Comparison of ENCODE assay signal across 8 cellular contexts in genomic region chr3:197750396-197750831, GRCh38. TPM values are rescaled to one million over a fixed set of nuclear protein-coding genes. Genes with fewer than 3 reads are reported as not detected.
A peak's percentile ranks its signal among the peaks of the same experiment; 100 is the strongest.
DNase-seq lines count a peak whose midpoint lies in the region; ATAC-seq, FAIRE-seq and TF ChIP-seq lines count a peak whose summit lies in the region.

No MANE protein-coding gene starts in this region.

- DNase-seq in NCI-H82 (lab: John Stamatoyannopoulos, UW) (peak; percentile 77), endothelial cell of umbilical vein (ENCODE audit: low read depth, low spot score) (peak; percentile 76)
- peak; percentile 76 for DNase-seq in activated CD8-positive, alpha-beta memory T cell treated with anti-CD3 and anti-CD28 coated beads, Interleukin-2, amount 50 U/mL, for 48 hours
- DNase-seq in stimulated activated CD8-positive, alpha-beta memory T cell treated with anti-CD3 and anti-CD28 coated beads, Interleukin-2, amount 100 ng/mL, for 48 hours (ENCODE audit: low read depth in 2 of 2) = peak; percentile 31 to 59

- no TSS peak for BruUV-seq in endothelial cell of umbilical vein (replicated peaks; lab: Mats Ljungman, UMichigan)

- H3K9me3 ChIP-seq in endothelial cell of umbilical vein (replicated peaks; ENCODE audit: control insufficient read depth, insufficient read depth, low read length) = no peaks in the 10 kb centered on the region
- no peaks in the 10 kb centered on the region for H3K9me3 ChIP-seq in mesodermal cell (ENCODE audit: control insufficient read depth, low read length)

- peaks cover 13% of the 10 kb centered on the region for H3K4me1 ChIP-seq in endothelial cell of umbilical vein (ENCODE audit: control insufficient read depth, extremely low read depth, insufficient read depth, low read length)
- H3K4me1 ChIP-seq in mesodermal cell (ENCODE audit: control insufficient read depth, insufficient read depth, low read length, poor library complexity, severe bottlenecking) = peaks cover 15% of the 10 kb centered on the region

- peak overlapping the region; percentile 93 for H3K4me2 ChIP-seq in endothelial cell of umbilical vein (ENCODE audit: insufficient read depth, low read length)

- FAIRE-seq in endothelial cell of umbilical vein (lab: Jason Lieb, UNC) = peak; percentile 73

- TF ChIP-seq CTCF in 22Rv1 (IDR thresholded peaks at IDR 0.05) (no peak), endothelial cell of umbilical vein (IDR thresholded peaks at IDR 0.05; ENCODE audit: extremely low read depth in 1 of 2, insufficient read depth in 1 of 2, low read depth in 1 of 2, low read length in 2 of 2) (peak in 1 of 2 donors; percentile 24)

- H4K20me1 ChIP-seq in endothelial cell of umbilical vein (replicated peaks; ENCODE audit: control insufficient read depth, extremely low read depth, insufficient read depth, low read length) = peaks cover 4% of the 10 kb centered on the region

- 0 to 1% methylated on average over 26 to 36 of the region's 43 CpGs for WGBS in mesodermal cell (ENCODE audit: insufficient coverage in 2 of 2), 2 experiments

- peak overlapping the region; percentile 45 for H2AFZ ChIP-seq in endothelial cell of umbilical vein (ENCODE audit: low read depth, low read length)

- dilution Hi-C loops in endothelial cell of umbilical vein (cut with MboI; ENCODE audit: extremely low pct_ligation_motif_present, low sequenced_read_pairs) = no loop called here

- H3K36me3 ChIP-seq in endothelial cell of umbilical vein (ENCODE audit: control insufficient read depth in 2 of 2, extremely low read depth in 1 of 2, insufficient read depth in 2 of 2, low read length in 2 of 2) = no peaks in the 10 kb centered on the region
- no peaks in the 10 kb centered on the region for H3K36me3 ChIP-seq in mesodermal cell (ENCODE audit: control insufficient read depth, insufficient read depth, low read length)

- intact Hi-C loops in endothelial cell of umbilical vein (cut with micrococcal nuclease) = loop anchor here (1.0 kb wide), 1 partner anchor 38 kb away; no protein-coding TSS in a partner anchor

- H3K4me3 ChIP-seq in endothelial cell of umbilical vein (replicated peaks in 1 of 3; ENCODE audit: insufficient read depth in 1 of 3, low read depth in 1 of 3, low read length in 3 of 3) (peak overlapping the region; percentile 59 to 87 (median 62)), mesodermal cell (ENCODE audit: extremely low read depth, insufficient read depth, low read length, poor library complexity, severe bottlenecking) (peak overlapping the region; percentile 92)

- H3K27me3 ChIP-seq in endothelial cell of umbilical vein (ENCODE audit: control insufficient read depth in 2 of 2, insufficient read depth in 2 of 2, low read length in 2 of 2) = no peaks in the 10 kb centered on the region

- POLR2A ChIA-PET in endothelial cell of umbilical vein (lab: Charles Lee) = no interaction called here

- CTCF ChIA-PET in endothelial cell of umbilical vein (lab: Charles Lee) = interaction anchor here (0.6 to 2.4 kb wide), 4 partner anchors 14 to 151 kb away, joined by 3 to 7 read pairs (median 5); partner anchors contain the start of gene RUBCN

- ATAC-seq in GM18505 (IDR thresholded peaks at IDR 0.05; ENCODE audit: unreplicated experiment) = peak; percentile 40
- ATAC-seq in HG03039 (IDR thresholded peaks at IDR 0.05; ENCODE audit: unreplicated experiment) = peak; percentile 38

- peak overlapping the region; percentile 68 for H3K9ac ChIP-seq in endothelial cell of umbilical vein (replicated peaks; ENCODE audit: extremely low read depth, insufficient read depth, low read length)

- no peaks in the 10 kb centered on the region for H3K9me1 ChIP-seq in endothelial cell of umbilical vein (replicated peaks; ENCODE audit: control insufficient read depth, extremely low read depth, insufficient read depth, low read length)

- H3K79me2 ChIP-seq in endothelial cell of umbilical vein (ENCODE audit: control insufficient read depth, insufficient read depth, low read length) = peaks cover 44% of the 10 kb centered on the region

- TF ChIP-seq POLR2A in GM18505 (IDR thresholded peaks at IDR 0.05; ENCODE audit: borderline replicate concordance, extremely low read depth, insufficient read depth, insufficient read length) (peak; percentile 43), endothelial cell of umbilical vein (IDR thresholded peaks at IDR 0.05; ENCODE audit: low read depth, low read length) (no peak)

- H3K27ac ChIP-seq in 22Rv1 (peak overlapping the region; percentile 87), endothelial cell of umbilical vein (ENCODE audit: insufficient read depth, low read depth, low read length) (peak overlapping the region; percentile 35), mesodermal cell (ENCODE audit: low read depth, low read length, severe bottlenecking) (peak overlapping the region; percentile 86)

TF ChIP-seq in endothelial cell of umbilical vein, 7 proteins besides CTCF, POLR2A, EP300 and RAD21:
- TF ChIP-seq FOS (IDR thresholded peaks at IDR 0.05; ENCODE audit: borderline replicate concordance, insufficient read depth, low read length) (no peak), GATA2 (IDR thresholded peaks at IDR 0.05; ENCODE audit: insufficient read depth, insufficient read length, low read depth, low read length) (no peak), MAX (IDR thresholded peaks at IDR 0.05; ENCODE audit: insufficient read depth, insufficient read length) (no peak)
TF ChIP-seq in endothelial cell of umbilical vein: peak in this region for 0.

RNA-seq across cellular contexts. Expression of gene FYTTD1, which starts 0.7 kb away (rescaled TPM):
- total RNA-seq in endothelial cell of umbilical vein = 52.3 and 59.3 TPM in 2 replicates
- 6.8 and 8.9 TPM in 2 replicates for polyA plus RNA-seq in endothelial cell of umbilical vein
- 13.6 and 17.8 TPM in 2 replicates for polyA plus RNA-seq in endothelial cell of umbilical vein (2011; cell fraction: cytosol; rRNA removed)
- polyA plus RNA-seq in endothelial cell of umbilical vein (2011; cell fraction: nucleus; rRNA removed) = 10.7 and 13.9 TPM in 2 replicates
- polyA plus RNA-seq in endothelial cell of umbilical vein (2012) = 49.6 and 51.6 TPM in 2 replicates
- polyA minus RNA-seq in endothelial cell of umbilical vein = 16.4 and 20.9 TPM in 2 replicates
- 25.2 TPM for polyA minus RNA-seq in endothelial cell of umbilical vein (2011; cell fraction: cytosol; rRNA and poly(A)+ RNA removed)
- 7.8 and 8.0 TPM in 2 replicates for polyA minus RNA-seq in endothelial cell of umbilical vein (2011; cell fraction: nucleus; rRNA and poly(A)+ RNA removed)
- 61.0 TPM for polyA plus RNA-seq in mesodermal cell (2013, experiment 1 of 2)
- polyA plus RNA-seq in mesodermal cell (2013, experiment 2 of 2) = 58.3 TPM

RNA-seq across cellular contexts. Expression of gene RUBCN, which starts 13.7 kb away (rescaled TPM):
- total RNA-seq in endothelial cell of umbilical vein = 22.9 and 25.8 TPM in 2 replicates
- 15.0 and 18.5 TPM in 2 replicates for polyA plus RNA-seq in endothelial cell of umbilical vein
- 11.5 and 13.3 TPM in 2 replicates for polyA plus RNA-seq in endothelial cell of umbilical vein (2011; cell fraction: cytosol; rRNA removed)
- 36.6 and 41.5 TPM in 2 replicates for polyA plus RNA-seq in endothelial cell of umbilical vein (2011; cell fraction: nucleus; rRNA removed)
- polyA plus RNA-seq in endothelial cell of umbilical vein (2012) = 8.2 and 10.7 TPM in 2 replicates
- 25.8 and 26.2 TPM in 2 replicates for polyA minus RNA-seq in endothelial cell of umbilical vein
- 18.1 TPM for polyA minus RNA-seq in endothelial cell of umbilical vein (2011; cell fraction: cytosol; rRNA and poly(A)+ RNA removed)
- polyA minus RNA-seq in endothelial cell of umbilical vein (2011; cell fraction: nucleus; rRNA and poly(A)+ RNA removed) = 23.3 and 28.1 TPM in 2 replicates
- 10.8 TPM for polyA plus RNA-seq in mesodermal cell (2013, experiment 1 of 2)
- polyA plus RNA-seq in mesodermal cell (2013, experiment 2 of 2) = 9.5 TPM

RNA-seq across cellular contexts. Expression of gene LRCH3, which starts 40.6 kb away (rescaled TPM):
- total RNA-seq in endothelial cell of umbilical vein = 60.3 and 71.2 TPM in 2 replicates
- 43.9 and 52.5 TPM in 2 replicates for polyA plus RNA-seq in endothelial cell of umbilical vein
- 49.2 and 56.8 TPM in 2 replicates for polyA plus RNA-seq in endothelial cell of umbilical vein (2011; cell fraction: cytosol; rRNA removed)
- 91.5 and 125 TPM in 2 replicates for polyA plus RNA-seq in endothelial cell of umbilical vein (2011; cell fraction: nucleus; rRNA removed)
- polyA plus RNA-seq in endothelial cell of umbilical vein (2012) = 22.3 and 37.0 TPM in 2 replicates
- 104 and 112 TPM in 2 replicates for polyA minus RNA-seq in endothelial cell of umbilical vein
- polyA minus RNA-seq in endothelial cell of umbilical vein (2011; cell fraction: cytosol; rRNA and poly(A)+ RNA removed) = 30.7 TPM
- polyA minus RNA-seq in endothelial cell of umbilical vein (2011; cell fraction: nucleus; rRNA and poly(A)+ RNA removed) = 93.0 and 163 TPM in 2 replicates
- 31.0 TPM for polyA plus RNA-seq in mesodermal cell (2013, experiment 1 of 2)
- polyA plus RNA-seq in mesodermal cell (2013, experiment 2 of 2) = 28.9 TPM

Comparison
In these comparisons a context has a peak if more than half of its experiments do, and no peak if none do; other contexts are left out.
1. Peak in every context shown above with its lines: DNase-seq, ATAC-seq, H3K4me3 ChIP-seq and H3K27ac ChIP-seq.
2. H3K27ac ChIP-seq: peak in every context shown above with its lines; median percentile 87 in 22Rv1; 86 in mesodermal cell; 35 in endothelial cell of umbilical vein.